In genomic region chr1:51833700-51834099, GRCh38 we compare ENCODE assay signal across 22 cellular contexts.
"Had no signal": no experiment of that assay in that cellular context is flagged by ENCODE, and none has a peak within 500 bp of the region (broad histone marks: within the 10 kb centered on the region; RNA-seq: fewer than 3 reads in every experiment).

No MANE protein-coding gene starts in this region.

- DNase-seq: activated B cell treated with CpG ODN at 0.5 μM for 24 hours; activated CD4-positive, alpha-beta T cell treated with anti-CD3 and anti-CD28 coated beads, Interleukin-2, amount 10 ng/mL, durations not matched to agents 7 days and 5 days; activated CD8-positive, alpha-beta memory T cell treated with anti-CD3 and anti-CD28 coated beads, Interleukin-2, amount 50 U/mL, for 48 hours; activated gamma-delta T cell; activated T-cell treated with anti-CD3 and anti-CD28 coated beads, Interleukin-2, amount 50 U/mL, for 72 hours; amygdala; cortex of kidney; effector CD4-positive, alpha-beta T cell; gastrocnemius medialis; heart left ventricle; immature natural killer cell; nephron progenitor cell; occipital lobe; right cardiac atrium; trophoblast cell had no signal

- H3K27me3 ChIP-seq: gastrocnemius medialis, heart left ventricle, suprapubic skin had no signal

- H3K4me1 Mint-ChIP-seq: activated B cell treated with CpG ODN at 0.5 μM for 24 hours, brain, mesothelial cell of epicardium, nephron progenitor cell had no signal

- H3K4me2 ChIP-seq: smooth muscle cell had no signal

- H3K4me3 Mint-ChIP-seq: activated B cell treated with CpG ODN at 0.5 μM for 24 hours; activated CD4-positive, alpha-beta T cell treated with anti-CD3 and anti-CD28 coated beads, Interleukin-2, amount 10 ng/mL, durations not matched to agents 7 days and 5 days; activated naive CD8-positive, alpha-beta T cell; activated T-cell treated with anti-CD3 and anti-CD28 coated beads, Interleukin-2, amount 50 U/mL, for 72 hours; brain; immature natural killer cell; mesothelial cell of epicardium; nephron progenitor cell; stimulated activated naive CD8-positive, alpha-beta T cell treated with anti-CD3 and anti-CD28 coated beads, Interleukin-15, Interleukin-2, amounts not matched to agents 100 ng/mL and 50 ng/mL, for 24 hours had no signal

- H3K9me3 Mint-ChIP-seq: activated B cell treated with CpG ODN at 0.5 μM for 24 hours; activated CD4-positive, alpha-beta T cell treated with anti-CD3 and anti-CD28 coated beads, Interleukin-2, amount 10 ng/mL, durations not matched to agents 7 days and 5 days; activated T-cell treated with anti-CD3 and anti-CD28 coated beads, Interleukin-2, amount 50 U/mL, for 72 hours; immature natural killer cell; stimulated activated naive CD8-positive, alpha-beta T cell treated with anti-CD3 and anti-CD28 coated beads, Interleukin-15, Interleukin-2, amounts not matched to agents 100 ng/mL and 50 ng/mL, for 24 hours had no signal

- H3K9me3 ChIP-seq: gastrocnemius medialis, suprapubic skin had no signal

- H3K27ac ChIP-seq: gastrocnemius medialis, heart left ventricle, suprapubic skin had no signal

- H3K27ac Mint-ChIP-seq: activated B cell treated with CpG ODN at 0.5 μM for 24 hours; activated CD4-positive, alpha-beta T cell treated with anti-CD3 and anti-CD28 coated beads, Interleukin-2, amount 10 ng/mL, durations not matched to agents 7 days and 5 days; activated naive CD8-positive, alpha-beta T cell; activated T-cell treated with anti-CD3 and anti-CD28 coated beads, Interleukin-2, amount 50 U/mL, for 72 hours; brain; mesothelial cell of epicardium; nephron progenitor cell; progenitor cell of endocrine pancreas; stimulated activated naive CD8-positive, alpha-beta T cell treated with anti-CD3 and anti-CD28 coated beads, Interleukin-15, Interleukin-2, amounts not matched to agents 100 ng/mL and 50 ng/mL, for 24 hours had no signal

- H3K4me1 ChIP-seq: gastrocnemius medialis, heart left ventricle, suprapubic skin had no signal

- H3K27me3 Mint-ChIP-seq: activated B cell treated with CpG ODN at 0.5 μM for 24 hours; activated CD4-positive, alpha-beta T cell treated with anti-CD3 and anti-CD28 coated beads, Interleukin-2, amount 10 ng/mL, durations not matched to agents 7 days and 5 days; activated naive CD8-positive, alpha-beta T cell; progenitor cell of endocrine pancreas; stimulated activated naive CD8-positive, alpha-beta T cell treated with anti-CD3 and anti-CD28 coated beads, Interleukin-15, Interleukin-2, amounts not matched to agents 100 ng/mL and 50 ng/mL, for 24 hours had no signal

- ATAC-seq: activated T-cell treated with anti-CD3 and anti-CD28 coated beads, Interleukin-2, amount 50 U/mL, for 72 hours; gastrocnemius medialis; heart left ventricle; right cardiac atrium had no signal

- H3K4me3 ChIP-seq: gastrocnemius medialis, heart left ventricle, smooth muscle cell, suprapubic skin had no signal
